In the genomic region with DNA sequence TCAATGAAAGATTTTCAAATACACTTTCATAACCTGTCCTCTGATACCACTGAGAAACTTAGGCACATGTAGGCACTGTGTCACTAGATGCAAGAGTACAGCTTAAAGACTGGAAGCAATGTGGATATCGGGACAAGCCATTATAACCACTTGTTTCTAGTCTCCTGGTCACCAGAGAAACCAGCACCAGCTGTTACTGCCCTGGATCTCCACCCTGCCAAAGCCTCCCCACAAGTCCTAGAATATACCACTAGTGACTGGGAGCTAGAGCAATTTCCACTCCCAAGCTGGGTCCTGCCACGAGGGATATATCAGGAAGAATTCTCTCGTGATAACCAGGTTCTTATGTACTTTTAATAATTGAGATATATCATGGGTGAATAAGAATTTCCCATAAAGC, we compare ENCODE assay signal across 1 cellular context.
TF ChIP-seq lines count a peak whose summit lies in the region.

No MANE protein-coding gene starts in this region.

TF ChIP-seq in GM23338, 12 proteins besides CTCF, POLR2A, EP300 and RAD21 (continued from another document):
- TF ChIP-seq REST (IDR thresholded peaks at IDR 0.05; ENCODE audit: unreplicated experiment), result no peak
- no peak for TF ChIP-seq ZNF462 (CRISPR knock-in tag; IDR thresholded peaks at IDR 0.05)
- TF ChIP-seq ZNF331 (CRISPR knock-in tag; IDR thresholded peaks at IDR 0.05; ENCODE audit: low read depth), result no peak
- TF ChIP-seq POLR2AphosphoS5 (IDR thresholded peaks at IDR 0.05; ENCODE audit: low read depth), result no peak
- TF ChIP-seq EZH2 (IDR thresholded peaks at IDR 0.05; ENCODE audit: low read depth, unreplicated experiment), result no peak
- TF ChIP-seq NANOG (IDR thresholded peaks at IDR 0.05; ENCODE audit: borderline replicate concordance), result no peak
- no peak for TF ChIP-seq JUNB (IDR thresholded peaks at IDR 0.05; ENCODE audit: unreplicated experiment)
- TF ChIP-seq ETS1 (IDR thresholded peaks at IDR 0.05), result no peak
- no peak for TF ChIP-seq CREB1 (CRISPR knock-in tag; IDR thresholded peaks at IDR 0.05; ENCODE audit: low read depth)
- TF ChIP-seq ZNF114 (CRISPR knock-in tag; IDR thresholded peaks at IDR 0.05), result no peak
- TF ChIP-seq EZH2phosphoT487 (IDR thresholded peaks at IDR 0.05; ENCODE audit: unreplicated experiment), result no peak
TF ChIP-seq in GM23338: peak in this region for 0.
